In genomic region chr5:54669845-54670635, GRCh38 we compare ENCODE assay signal across 18 cellular contexts.
DNase-seq lines count a peak whose midpoint lies in the region; ATAC-seq and TF ChIP-seq lines count a peak whose summit lies in the region.
"Had no signal": no experiment of that assay in that cellular context is flagged by ENCODE, and none has a peak within 500 bp of the region (broad histone marks: within the 10 kb centered on the region; RNA-seq: fewer than 3 reads in every experiment).

No MANE protein-coding gene starts in this region.

- H3K9ac ChIP-seq in smooth muscle cell (ENCODE audit: low read depth): no peak overlapping the region
- H3K9ac ChIP-seq: neural progenitor cell had no signal

- H3K4me2 ChIP-seq in smooth muscle cell: no peak overlapping the region
- H3K4me2 ChIP-seq: neural progenitor cell had no signal

- H3K9me3 Mint-ChIP-seq in CD4-positive, alpha-beta memory T cell: peaks cover 0 to 16% (median 8%) of the 10 kb centered on the region in 8 donors
- no peaks in the 10 kb centered on the region for H3K9me3 Mint-ChIP-seq in central memory CD8-positive, alpha-beta T cell
- peaks cover 39% of the 10 kb centered on the region for H3K9me3 Mint-ChIP-seq in nephron progenitor cell

- no peak for ATAC-seq in central memory CD8-positive, alpha-beta T cell (replicated peaks; ENCODE audit: extremely low read depth, poor library complexity, severe bottlenecking)
- ATAC-seq in HG02610 (IDR thresholded peaks at IDR 0.05; ENCODE audit: unreplicated experiment): no peak
- ATAC-seq: left colon had no signal

- no peaks in the 10 kb centered on the region for H3K9me3 ChIP-seq in CD4-positive, alpha-beta memory T cell (ENCODE audit: control insufficient read depth in 1 of 2, low read length in 2 of 2)
- H3K9me3 ChIP-seq in smooth muscle cell (replicated peaks; ENCODE audit: low read depth): no peaks in the 10 kb centered on the region
- H3K9me3 ChIP-seq: Peyer's patch had no signal

- H3K36me3 ChIP-seq in CD4-positive, alpha-beta memory T cell (ENCODE audit: insufficient read depth, low read length): no peaks in the 10 kb centered on the region
- no peaks in the 10 kb centered on the region for H3K36me3 ChIP-seq in smooth muscle cell (ENCODE audit: low read depth)
- H3K36me3 ChIP-seq: heart left ventricle, neural progenitor cell, Peyer's patch, sigmoid colon, stomach had no signal

- peak overlapping the region in 6 of 8 donors; percentile 33 to 68 (median 52) for H3K4me3 Mint-ChIP-seq in CD4-positive, alpha-beta memory T cell
- H3K4me3 Mint-ChIP-seq in central memory CD8-positive, alpha-beta T cell: no peak overlapping the region
- H3K4me3 Mint-ChIP-seq in nephron progenitor cell: no peak overlapping the region
- H3K4me3 Mint-ChIP-seq: H9, neural progenitor cell had no signal

- no peaks in the 10 kb centered on the region for H3F3A ChIP-seq in smooth muscle cell (ENCODE audit: low read depth)

- no peak overlapping the region for H3K27ac ChIP-seq in CD4-positive, alpha-beta memory T cell (ENCODE audit: low read depth, low read length)
- H3K27ac ChIP-seq in smooth muscle cell (ENCODE audit: low read depth) (no peak overlapping the region), substantia nigra (ENCODE audit: low read depth, low read length, poor library complexity, severe bottlenecking) (no peak overlapping the region)
- H3K27ac ChIP-seq: neural progenitor cell had no signal

- peaks cover 37 to 64% (median 48%) of the 10 kb centered on the region in 4 donors for H3K4me1 Mint-ChIP-seq in CD4-positive, alpha-beta memory T cell
- H3K4me1 Mint-ChIP-seq in central memory CD8-positive, alpha-beta T cell: peaks cover 47% of the 10 kb centered on the region
- H3K4me1 Mint-ChIP-seq in nephron progenitor cell: peaks cover 30% of the 10 kb centered on the region
- H3K4me1 Mint-ChIP-seq: H9 had no signal

- H3K27me3 Mint-ChIP-seq in CD4-positive, alpha-beta memory T cell: no peaks in the 10 kb centered on the region
- H3K27me3 Mint-ChIP-seq in central memory CD8-positive, alpha-beta T cell: no peaks in the 10 kb centered on the region
- peaks cover 2% of the 10 kb centered on the region for H3K27me3 Mint-ChIP-seq in nephron progenitor cell (ENCODE audit: low read depth, poor library complexity)

- no peaks in the 10 kb centered on the region for H3K27me3 ChIP-seq in CD4-positive, alpha-beta memory T cell (ENCODE audit: insufficient read depth, low read length)
- no peaks in the 10 kb centered on the region for H3K27me3 ChIP-seq in smooth muscle cell (ENCODE audit: low read depth)
- H3K27me3 ChIP-seq: heart left ventricle, neural progenitor cell, Peyer's patch, sigmoid colon, stomach had no signal

- no peaks in the 10 kb centered on the region for H4K20me1 ChIP-seq in smooth muscle cell (ENCODE audit: low read depth)

- H2AFZ ChIP-seq in smooth muscle cell (ENCODE audit: low read depth): no peak overlapping the region
- H2AFZ ChIP-seq: neural progenitor cell had no signal

- peak overlapping the region in 3 of 7 donors; percentile 18 to 63 (median 54) for H3K27ac Mint-ChIP-seq in CD4-positive, alpha-beta memory T cell
- H3K27ac Mint-ChIP-seq in central memory CD8-positive, alpha-beta T cell (ENCODE audit: low read depth): peak overlapping the region; percentile 90
- H3K27ac Mint-ChIP-seq in nephron progenitor cell: peak overlapping the region; percentile 57
- H3K27ac Mint-ChIP-seq: H9, neural progenitor cell had no signal

- whole genome bisulfite sequencing in smooth muscle cell (ENCODE audit: low lambda C conversion rate): 82% methylated on average over 1 of the region's 1 CpG

- no peaks in the 10 kb centered on the region for H3K79me2 ChIP-seq in smooth muscle cell (ENCODE audit: low read depth)

- intact Hi-C loops in CD4-positive, alpha-beta memory T cell (cut with micrococcal nuclease): no loop called here

- no peak for DNase-seq in CD4-positive, alpha-beta memory T cell
- peak; percentile 24 for DNase-seq in KG1 (lab: John Stamatoyannopoulos, UW)
- DNase-seq in central memory CD8-positive, alpha-beta T cell (ENCODE audit: low spot score in 2 of 2): no peak
- no peak for DNase-seq in nephron progenitor cell
- DNase-seq in smooth muscle cell (lab: John Stamatoyannopoulos, UW; ENCODE audit: unreplicated experiment): no peak
- no peak for DNase-seq in substantia nigra (lab: John Stamatoyannopoulos, UW)
- DNase-seq in stimulated activated CD4-positive, alpha-beta T cell treated with anti-CD3 and anti-CD28 coated beads, Interleukin-4, amount 100 ng/mL, for 24 hours: no peak
- DNase-seq: activated CD4-positive, alpha-beta T cell treated with anti-CD3 and anti-CD28 coated beads, Interleukin-2, amount 50 U/mL, for 48 hours; activated naive CD4-positive, alpha-beta T cell; H9; heart left ventricle; left colon; MV-4-11; Peyer's patch; sigmoid colon; stomach had no signal

- CTCF ChIA-PET in CD4-positive, alpha-beta memory T cell (lab: Charles Lee; ENCODE audit: partially characterized antibody): interaction anchor here (0.6 to 1.3 kb wide), 3 partner anchors 19 to 175 kb away, joined by 3 to 4 read pairs (median 4); no protein-coding TSS in a partner anchor

- TF ChIP-seq CTCF in nephron progenitor cell (IDR thresholded peaks at IDR 0.05) (no peak), smooth muscle cell (IDR thresholded peaks at IDR 0.05; ENCODE audit: borderline replicate concordance, insufficient read depth, poor library complexity, severe bottlenecking) (no peak)

- H3K4me1 ChIP-seq in CD4-positive, alpha-beta memory T cell (ENCODE audit: insufficient read depth, low read length): peaks cover 40% of the 10 kb centered on the region
- H3K4me1 ChIP-seq in smooth muscle cell (ENCODE audit: low read depth): no peaks in the 10 kb centered on the region
- H3K4me1 ChIP-seq: neural progenitor cell had no signal

- peaks cover 0 to 7% of the 10 kb centered on the region in 2 donors for H3K36me3 Mint-ChIP-seq in CD4-positive, alpha-beta memory T cell
- H3K36me3 Mint-ChIP-seq in central memory CD8-positive, alpha-beta T cell (ENCODE audit: insufficient read depth): peaks cover 3% of the 10 kb centered on the region
- H3K36me3 Mint-ChIP-seq in nephron progenitor cell (ENCODE audit: low read depth): peaks cover 12% of the 10 kb centered on the region
- H3K36me3 Mint-ChIP-seq: neural progenitor cell had no signal

- POLR2A ChIA-PET in CD4-positive, alpha-beta memory T cell (lab: Charles Lee; ENCODE audit: partially characterized antibody): interaction anchor here (1.0 to 2.3 kb wide), 3 partner anchors 16 to 74 kb away, joined by 3 to 8 read pairs (median 7); no protein-coding TSS in a partner anchor

- no peak overlapping the region for H3K4me3 ChIP-seq in CD4-positive, alpha-beta memory T cell (ENCODE audit: low read length in 2 of 2)
- H3K4me3 ChIP-seq in smooth muscle cell: no peak overlapping the region
- H3K4me3 ChIP-seq: heart left ventricle, neural progenitor cell, Peyer's patch, sigmoid colon, stomach had no signal

Comparison
In these comparisons a context has a peak if more than half of its experiments do, and no peak if none do; other contexts are left out.
1. H3K4me3 Mint-ChIP-seq: peak in CD4-positive, alpha-beta memory T cell (6 of 8); none in central memory CD8-positive, alpha-beta T cell (single experiment) and nephron progenitor cell (single experiment).